8 cellular contexts compared by ENCODE assay signal in the genomic region with DNA sequence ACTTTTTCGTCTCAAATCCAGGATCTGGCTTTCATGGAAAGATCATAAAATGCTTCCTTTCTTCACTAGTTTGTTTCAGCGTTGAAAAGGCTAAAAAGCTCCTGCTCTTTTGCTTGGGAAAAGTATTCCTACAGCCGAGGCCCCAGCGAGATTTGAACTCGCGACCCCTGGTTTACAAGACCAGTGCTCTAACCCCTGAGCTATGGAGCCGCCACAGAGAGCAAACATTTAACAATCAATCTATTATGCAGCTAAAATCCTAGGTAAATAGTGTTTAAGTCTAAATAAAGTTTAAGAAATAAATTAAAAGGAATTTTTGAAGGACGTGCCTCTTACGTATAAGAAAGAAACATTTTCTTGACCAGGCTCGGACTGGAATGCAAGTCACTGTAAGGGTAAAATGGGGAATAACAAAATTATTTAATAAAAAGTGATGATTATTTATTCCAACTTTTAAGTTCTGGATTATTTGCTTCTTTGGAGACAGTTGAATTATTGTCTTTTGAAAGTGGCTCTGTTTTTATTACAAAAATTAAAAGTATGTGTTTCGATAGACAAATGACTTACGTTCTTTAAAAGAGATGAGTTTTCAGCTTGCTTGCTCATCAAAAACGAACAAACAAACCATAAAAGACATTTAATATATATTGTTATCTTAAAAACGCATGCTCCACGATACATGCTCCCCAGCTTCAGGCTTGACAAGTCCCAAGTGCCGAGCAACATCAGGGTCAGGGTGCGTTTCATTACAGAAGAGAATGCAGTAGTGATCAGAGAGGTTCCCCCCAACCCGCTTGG. TPM values are rescaled to one million over a fixed set of nuclear protein-coding genes. Genes with fewer than 3 reads are reported as not detected.
DNase-seq lines count a peak whose midpoint lies in the region; ATAC-seq and TF ChIP-seq lines count a peak whose summit lies in the region.

No MANE protein-coding gene starts in this region.

- H3K9me3 Mint-ChIP-seq in activated naive CD4-positive, alpha-beta T cell treated with anti-CD3 and anti-CD28 coated beads, Interleukin-2, amount 50 U/mL, for 72 hours: no peaks in the 10 kb centered on the region

- H3K36me3 ChIP-seq in A673 (ENCODE audit: insufficient read depth, low read length, poor library complexity, severe bottlenecking): no peaks in the 10 kb centered on the region
- H3K36me3 ChIP-seq in Panc1 (ENCODE audit: control insufficient read depth, insufficient read depth, low read length): no peaks in the 10 kb centered on the region
- H3K36me3 ChIP-seq in cardiac muscle cell: no peaks in the 10 kb centered on the region
- H3K36me3 ChIP-seq in rectal smooth muscle tissue (ENCODE audit: control insufficient read depth, insufficient read depth, low read length): no peaks in the 10 kb centered on the region

- no peaks in the 10 kb centered on the region for H3K9me3 ChIP-seq in A673 (ENCODE audit: low read depth, low read length, poor library complexity, severe bottlenecking)
- H3K9me3 ChIP-seq in Panc1 (ENCODE audit: control insufficient read depth, insufficient read depth, low read depth, low read length): no peaks in the 10 kb centered on the region
- no peaks in the 10 kb centered on the region for H3K9me3 ChIP-seq in cardiac muscle cell (ENCODE audit: low read depth)

- BruUV-seq in A673 (replicated peaks; lab: Mats Ljungman, UMichigan) (no TSS peak), Panc1 (replicated peaks; lab: Mats Ljungman, UMichigan) (no TSS peak)

- DNase-seq in A673 (ENCODE audit: low spot score) (peak; percentile 85), HEK293T (ENCODE audit: extremely low spot score) (peak; percentile 18), Panc1 (ENCODE audit: low read depth, low spot score) (no peak), cardiac muscle cell (ENCODE audit: low read depth in 1 of 2, low spot score in 1 of 2) (peak; percentile 43 to 63), GM10266 (ENCODE audit: extremely low spot score) (no peak)
- peak in 1 of 2 donors; percentile 65 for DNase-seq in activated naive CD4-positive, alpha-beta T cell treated with anti-CD3 and anti-CD28 coated beads, Interleukin-2, amount 50 U/mL, for 72 hours (ENCODE audit: low spot score in 2 of 2)

- peaks cover 0 to 8% of the 10 kb centered on the region in 2 donors for H3K36me3 Mint-ChIP-seq in activated naive CD4-positive, alpha-beta T cell treated with anti-CD3 and anti-CD28 coated beads, Interleukin-2, amount 50 U/mL, for 72 hours

- H3K4me1 ChIP-seq in A673 (ENCODE audit: insufficient read depth, low read length, poor library complexity, severe bottlenecking) (peaks cover 10% of the 10 kb centered on the region), Panc1 (ENCODE audit: control insufficient read depth, insufficient read depth, low read length) (peaks cover 14% of the 10 kb centered on the region), cardiac muscle cell (ENCODE audit: low read depth) (no peaks in the 10 kb centered on the region), rectal smooth muscle tissue (ENCODE audit: control insufficient read depth, insufficient read depth, low read length) (no peaks in the 10 kb centered on the region)

- in situ Hi-C loops in Panc1 (cut with HindIII; ENCODE audit: low pct_unique_long_range_greater_than_20kb, low sequenced_read_pairs): no loop called here

- intact Hi-C loops in A673 (cut with micrococcal nuclease; ENCODE audit: unreplicated experiment): loop anchor here (1.0 to 2.0 kb wide), 3 partner anchors 22 to 288 kb away; partner anchors contain the start of gene PARP2
- intact Hi-C loops in Panc1 (cut with micrococcal nuclease; ENCODE audit: unreplicated experiment): no loop called here

- H3K9ac ChIP-seq in rectal smooth muscle tissue (ENCODE audit: low read length): no peak overlapping the region

- H3K27ac ChIP-seq in A673 (ENCODE audit: low read depth, low read length, poor library complexity, severe bottlenecking) (no peak overlapping the region), Panc1 (ENCODE audit: low read length) (peak overlapping the region; percentile 40; the same call in 1 of the 2 replicates), cardiac muscle cell (no peak overlapping the region), rectal smooth muscle tissue (ENCODE audit: low read depth, low read length) (no peak overlapping the region)

- POLR2A ChIA-PET in A673 (lab: Charles Lee; ENCODE audit: low non-redundant PET) (no interaction called here), HEK293T (lab: Yijun Ruan, JAX) (interaction anchor here (0.9 to 3.8 kb wide), 11 partner anchors 11 to 288 kb away, joined by 4 to 80 read pairs (median 5); partner anchors contain the start of genes PARP2 and RNASE4), Panc1 (lab: Charles Lee) (no interaction called here)

- CTCF ChIA-PET in A673 (lab: Charles Lee): interaction anchor here (0.7 kb wide), 1 partner anchor 340 kb away, joined by 3 read pairs; no protein-coding TSS in a partner anchor
- CTCF ChIA-PET in HEK293T (lab: Yijun Ruan, JAX): interaction anchor here (0.6 to 2.3 kb wide), 5 partner anchors 18 to 215 kb away, joined by 3 to 15 read pairs (median 3); no protein-coding TSS in a partner anchor
- CTCF ChIA-PET in Panc1 (lab: Charles Lee): no interaction called here

- peak; percentile 64 for ATAC-seq in Panc1
- no peak for ATAC-seq in activated naive CD4-positive, alpha-beta T cell treated with anti-CD3 and anti-CD28 coated beads, Interleukin-2, amount 50 U/mL, for 72 hours
- ATAC-seq in HG02938 (IDR thresholded peaks at IDR 0.05; ENCODE audit: unreplicated experiment): no peak

- TF ChIP-seq CTCF in A673 (conservative IDR thresholded peaks at IDR 0.05; ENCODE audit: low read depth, low read length): no peak
- TF ChIP-seq CTCF in Panc1 (IDR thresholded peaks at IDR 0.05): no peak
- TF ChIP-seq CTCF in cardiac muscle cell (IDR thresholded peaks at IDR 0.05; ENCODE audit: low read depth, low read length): no peak
- no peak for TF ChIP-seq CTCF in GM10266 (IDR thresholded peaks at IDR 0.05; ENCODE audit: control insufficient read depth, insufficient read depth, low read depth, missing control alignments)

- H3K4me3 ChIP-seq in A673 (ENCODE audit: low read depth, low read length, poor library complexity, severe bottlenecking) (peak overlapping the region; percentile 58), Panc1 (ENCODE audit: low read depth in 2 of 2, low read length in 2 of 2) (peak overlapping the region; percentile 56 to 86), cardiac muscle cell (peak overlapping the region; percentile 43), rectal smooth muscle tissue (ENCODE audit: low read length) (peak overlapping the region; percentile 58)

- H3K27ac Mint-ChIP-seq in activated naive CD4-positive, alpha-beta T cell treated with anti-CD3 and anti-CD28 coated beads, Interleukin-2, amount 50 U/mL, for 72 hours: peak overlapping the region; percentile 72 to 98

- H3K27me3 ChIP-seq in A673 (replicated peaks; ENCODE audit: insufficient read depth, low read depth, low read length, poor library complexity) (peaks cover 6% of the 10 kb centered on the region), Panc1 (ENCODE audit: control insufficient read depth, insufficient read depth, low read length) (peaks cover 2% of the 10 kb centered on the region; the same call in 1 of the 2 replicates), cardiac muscle cell (peaks cover 52% of the 10 kb centered on the region), rectal smooth muscle tissue (ENCODE audit: control insufficient read depth, insufficient read depth, low read length) (peaks cover 4% of the 10 kb centered on the region)

TF ChIP-seq in HEK293T, 16 proteins besides CTCF, POLR2A, EP300 and RAD21 (continues in another document):
- no peak for TF ChIP-seq SUZ12 (IDR thresholded peaks at IDR 0.05)
- no peak for TF ChIP-seq LEF1 (IDR thresholded peaks at IDR 0.05; ENCODE audit: borderline replicate concordance)
- TF ChIP-seq FOXA1 (IDR thresholded peaks at IDR 0.05): no peak
- no peak for TF ChIP-seq CTBP1 (IDR thresholded peaks at IDR 0.05; ENCODE audit: borderline replicate concordance)
- no peak for TF ChIP-seq FOXK2 (IDR thresholded peaks at IDR 0.05)
- no peak for TF ChIP-seq ELF4 (IDR thresholded peaks at IDR 0.05)
- no peak for TF ChIP-seq SP1 (IDR thresholded peaks at IDR 0.05)
- no peak for TF ChIP-seq TARDBP (IDR thresholded peaks at IDR 0.05)
- TF ChIP-seq HDGF (IDR thresholded peaks at IDR 0.05; ENCODE audit: borderline replicate concordance): no peak
- TF ChIP-seq BHLHE40 (IDR thresholded peaks at IDR 0.05; ENCODE audit: borderline replicate concordance): no peak

RNA-seq across cellular contexts. Expression of gene OR6S1, which starts 10.3 kb away (rescaled TPM):
- total RNA-seq in A673 (2021) (not detected in 2 replicates), Panc1 (2021; ENCODE audit: unreplicated experiment) (not detected), cardiac muscle cell (not detected in 2 replicates)
- polyA plus RNA-seq in Panc1 (2012; ENCODE audit: insufficient read length): not detected
- total RNA-seq in activated naive CD4-positive, alpha-beta T cell treated with anti-CD3 and anti-CD28 coated beads, Interleukin-2, amount 50 U/mL, for 72 hours: not detected
- polyA plus RNA-seq in cardiac muscle cell: not detected in 2 replicates

RNA-seq across cellular contexts. Expression of gene RNASE12, which starts 40.0 kb away (rescaled TPM):
- total RNA-seq in A673 (2021) (not detected in 2 replicates), Panc1 (2021; ENCODE audit: unreplicated experiment) (not detected), cardiac muscle cell (not detected in 2 replicates)
- polyA plus RNA-seq in Panc1 (2012; ENCODE audit: insufficient read length): not detected
- not detected for total RNA-seq in activated naive CD4-positive, alpha-beta T cell treated with anti-CD3 and anti-CD28 coated beads, Interleukin-2, amount 50 U/mL, for 72 hours
- polyA plus RNA-seq in cardiac muscle cell: not detected in 2 replicates

RNA-seq across cellular contexts. Expression of gene RNASE11, which starts 43.4 kb away (rescaled TPM):
- not detected in 2 replicates for total RNA-seq in A673 (2021)
- total RNA-seq in Panc1 (2021; ENCODE audit: unreplicated experiment): not detected
- not detected for polyA plus RNA-seq in Panc1 (2012; ENCODE audit: insufficient read length)
- total RNA-seq in activated naive CD4-positive, alpha-beta T cell treated with anti-CD3 and anti-CD28 coated beads, Interleukin-2, amount 50 U/mL, for 72 hours: not detected
- not detected in 2 replicates for total RNA-seq in cardiac muscle cell
- polyA plus RNA-seq in cardiac muscle cell: not detected in 2 replicates

RNA-seq across cellular contexts. Expression of gene RNASE4, which starts 53.1 kb away (rescaled TPM):
- 0.75 and 1.8 TPM in 2 replicates for total RNA-seq in A673 (2021)
- 3.3 TPM for total RNA-seq in Panc1 (2021; ENCODE audit: unreplicated experiment)
- polyA plus RNA-seq in Panc1 (2012; ENCODE audit: insufficient read length): 3.3 TPM
- total RNA-seq in activated naive CD4-positive, alpha-beta T cell treated with anti-CD3 and anti-CD28 coated beads, Interleukin-2, amount 50 U/mL, for 72 hours: under 1 TPM; 0.23 to 0.60 TPM
- 9.1 and 9.6 TPM in 2 replicates for total RNA-seq in cardiac muscle cell
- 7.2 and 12.4 TPM in 2 replicates for polyA plus RNA-seq in cardiac muscle cell

RNA-seq across cellular contexts. Expression of gene ANG, which starts 57.3 kb away (rescaled TPM):
- total RNA-seq in A673 (2021) (0.71 and 2.2 TPM in 2 replicates), Panc1 (2021; ENCODE audit: unreplicated experiment) (1.9 TPM), cardiac muscle cell (0.83 and 3.8 TPM in 2 replicates)
- polyA plus RNA-seq in Panc1 (2012; ENCODE audit: insufficient read length): 3.8 TPM
- 1 to 10 TPM in 1 of 2 donors, under 1 TPM in 1; 0.48 to 4.1 TPM for total RNA-seq in activated naive CD4-positive, alpha-beta T cell treated with anti-CD3 and anti-CD28 coated beads, Interleukin-2, amount 50 U/mL, for 72 hours
- polyA plus RNA-seq in cardiac muscle cell: 2.1 and 2.7 TPM in 2 replicates

Comparison
In these comparisons a context has a peak if more than half of its experiments do, and no peak if none do; other contexts are left out.
1. DNase-seq: peak in A673 (single experiment), HEK293T (single experiment) and cardiac muscle cell (2 of 2); none in Panc1 (single experiment) and GM10266 (single experiment).
2. Peak in every context shown above with its lines, with median percentiles within 50 percentile points of each other: H3K4me3 ChIP-seq.